In genomic region chr4:83075696-83076095, GRCh38 we compare ENCODE assay signal across 12 cellular contexts. TPM values are rescaled to one million over a fixed set of nuclear protein-coding genes. Genes with fewer than 3 reads are reported as not detected.
A peak's percentile ranks its signal among the peaks of the same experiment; 100 is the strongest.
DNase-seq lines count a peak whose midpoint lies in the region; ATAC-seq and TF ChIP-seq lines count a peak whose summit lies in the region.
"Had no signal": no experiment of that assay in that cellular context is flagged by ENCODE, and none has a peak within 500 bp of the region (broad histone marks: within the 10 kb centered on the region; RNA-seq: fewer than 3 reads in every experiment).

No MANE protein-coding gene starts in this region.

- H3K4me1 ChIP-seq in body of pancreas = no peaks in the 10 kb centered on the region

- H3K4me3 Mint-ChIP-seq in nephron = peak overlapping the region in 1 of 3 experiments; percentile 9
- H3K4me3 Mint-ChIP-seq: activated naive CD8-positive, alpha-beta T cell treated with anti-CD3 and anti-CD28 coated beads, Interleukin-2, amount 10 ng/mL, durations not matched to agents 7 days and 5 days; CD4-positive, alpha-beta memory T cell had no signal

- H3K9me3 Mint-ChIP-seq in nephron = peaks cover 8% of the 10 kb centered on the region
- H3K9me3 Mint-ChIP-seq: activated naive CD8-positive, alpha-beta T cell treated with anti-CD3 and anti-CD28 coated beads, Interleukin-2, amount 10 ng/mL, durations not matched to agents 7 days and 5 days; CD4-positive, alpha-beta memory T cell had no signal

- in situ Hi-C loops in G401 (cut with HindIII; ENCODE audit: low sequenced_read_pairs) (no loop called here), GM13977 (cut with MboI; ENCODE audit: low pct_unique_long_range_greater_than_20kb, low sequenced_read_pairs, unreplicated experiment) (loop anchor here (10.0 kb wide), 1 partner anchor 189 kb away; no protein-coding TSS in a partner anchor)

- H3K4me3 ChIP-seq in AG10803 (ENCODE audit: low read length) (no peak overlapping the region), epithelial cell of proximal tubule (ENCODE audit: low read depth, low read length) (no peak overlapping the region), body of pancreas (no peak overlapping the region)

- H3K9me3 ChIP-seq in body of pancreas = no peaks in the 10 kb centered on the region

- TF ChIP-seq POLR2A in body of pancreas (IDR thresholded peaks at IDR 0.05) = no peak

- intact Hi-C loops in body of pancreas (cut with DNase I) = loop anchor here (10.0 kb wide), 1 partner anchor 179 kb away; no protein-coding TSS in a partner anchor

- ATAC-seq in body of pancreas = no peak

- H3K27ac ChIP-seq in body of pancreas = no peak overlapping the region

- TF ChIP-seq CTCF in AG10803 (conservative IDR thresholded peaks at IDR 0.05; ENCODE audit: low read length) (no peak), epithelial cell of proximal tubule (conservative IDR thresholded peaks at IDR 0.05; ENCODE audit: low read depth, low read length) (no peak), nephron (IDR thresholded peaks at IDR 0.05; ENCODE audit: unreplicated experiment in 3 of 3) (no peak), body of pancreas (IDR thresholded peaks at IDR 0.05) (no peak), GM13977 (IDR thresholded peaks at IDR 0.05; ENCODE audit: extremely low read depth, insufficient read depth, missing control alignments) (no peak)

- H3K36me3 ChIP-seq in body of pancreas (replicated peaks in 1 of 2; ENCODE audit: insufficient read depth in 1 of 2, low read depth in 2 of 2) = peaks cover 2 to 7% of the 10 kb centered on the region in 2 donors

- no peaks in the 10 kb centered on the region for H3K27me3 ChIP-seq in body of pancreas

- peaks cover 11% of the 10 kb centered on the region for H3K4me1 Mint-ChIP-seq in nephron

- 66 to 80% methylated on average over 2 of the region's 2 CpGs for WGBS in body of pancreas, 2 donors

- H3K27ac Mint-ChIP-seq in nephron = peak overlapping the region; percentile 6 to 90 (median 81)
- H3K27ac Mint-ChIP-seq: activated naive CD8-positive, alpha-beta T cell treated with anti-CD3 and anti-CD28 coated beads, Interleukin-2, amount 10 ng/mL, durations not matched to agents 7 days and 5 days had no signal

- DNase-seq in AG10803 (ENCODE audit: low read depth) (peak; percentile 85), NOMO-1 (lab: John Stamatoyannopoulos, UW; ENCODE audit: unreplicated experiment in 2 of 2) (peak; percentile 65 to 97), epithelial cell of proximal tubule (ENCODE audit: low read depth) (peak; percentile 7), body of pancreas (no peak), G401 (ENCODE audit: low spot score) (no peak), GM13977 (ENCODE audit: low spot score) (no peak)
- no peak for DNase-seq in central memory CD4-positive, alpha-beta T cell
- DNase-seq: activated CD4-positive, alpha-beta T cell treated with anti-CD3 and anti-CD28 coated beads for 4 hours; activated naive CD8-positive, alpha-beta T cell treated with anti-CD3 and anti-CD28 coated beads, Interleukin-2, amount 10 ng/mL, durations not matched to agents 7 days and 5 days; CD4-positive, alpha-beta memory T cell; NCI-H187 treated with DMSO at 0.1 percent for 48 hours had no signal

- no peaks in the 10 kb centered on the region for H3K27me3 Mint-ChIP-seq in nephron (ENCODE audit: low read depth)
- H3K27me3 Mint-ChIP-seq: activated naive CD8-positive, alpha-beta T cell treated with anti-CD3 and anti-CD28 coated beads, Interleukin-2, amount 10 ng/mL, durations not matched to agents 7 days and 5 days; CD4-positive, alpha-beta memory T cell had no signal

- H3K36me3 Mint-ChIP-seq in nephron (ENCODE audit: low read depth) = peaks cover 43% of the 10 kb centered on the region

RNA-seq across cellular contexts. Expression of gene PLAC8, which starts 38.8 kb away (rescaled TPM):
- 1.7 and 8.4 TPM in 2 replicates for total RNA-seq in epithelial cell of proximal tubule
- total RNA-seq in body of pancreas = 1 to 10 TPM in 1 of 2 donors, not detected in 1; 2.6 TPM
- total RNA-seq in G401 (2014; rRNA removed; shearing (Covaris generic)) = 74.0 and 106 TPM in 2 replicates

RNA-seq across cellular contexts. Expression of gene COPS4, which starts 40.7 kb away (rescaled TPM):
- total RNA-seq in epithelial cell of proximal tubule (27.0 and 68.5 TPM in 2 replicates), body of pancreas (10 to 100 TPM in 1 of 2 donors, 1 to 10 TPM in 1; 1.6 to 12.7 TPM)
- 166 and 173 TPM in 2 replicates for total RNA-seq in G401 (2014; rRNA removed; shearing (Covaris generic))

Comparison
In these comparisons a context has a peak if more than half of its experiments do, and no peak if none do; other contexts are left out.
1. DNase-seq: peak in AG10803 (single experiment), NOMO-1 (2 of 2) and epithelial cell of proximal tubule (single experiment); none in body of pancreas (0 of 4), central memory CD4-positive, alpha-beta T cell (single experiment), G401 (single experiment) and GM13977 (single experiment).